Comparison of ENCODE assay signal across 8 cellular contexts in the genomic region with DNA sequence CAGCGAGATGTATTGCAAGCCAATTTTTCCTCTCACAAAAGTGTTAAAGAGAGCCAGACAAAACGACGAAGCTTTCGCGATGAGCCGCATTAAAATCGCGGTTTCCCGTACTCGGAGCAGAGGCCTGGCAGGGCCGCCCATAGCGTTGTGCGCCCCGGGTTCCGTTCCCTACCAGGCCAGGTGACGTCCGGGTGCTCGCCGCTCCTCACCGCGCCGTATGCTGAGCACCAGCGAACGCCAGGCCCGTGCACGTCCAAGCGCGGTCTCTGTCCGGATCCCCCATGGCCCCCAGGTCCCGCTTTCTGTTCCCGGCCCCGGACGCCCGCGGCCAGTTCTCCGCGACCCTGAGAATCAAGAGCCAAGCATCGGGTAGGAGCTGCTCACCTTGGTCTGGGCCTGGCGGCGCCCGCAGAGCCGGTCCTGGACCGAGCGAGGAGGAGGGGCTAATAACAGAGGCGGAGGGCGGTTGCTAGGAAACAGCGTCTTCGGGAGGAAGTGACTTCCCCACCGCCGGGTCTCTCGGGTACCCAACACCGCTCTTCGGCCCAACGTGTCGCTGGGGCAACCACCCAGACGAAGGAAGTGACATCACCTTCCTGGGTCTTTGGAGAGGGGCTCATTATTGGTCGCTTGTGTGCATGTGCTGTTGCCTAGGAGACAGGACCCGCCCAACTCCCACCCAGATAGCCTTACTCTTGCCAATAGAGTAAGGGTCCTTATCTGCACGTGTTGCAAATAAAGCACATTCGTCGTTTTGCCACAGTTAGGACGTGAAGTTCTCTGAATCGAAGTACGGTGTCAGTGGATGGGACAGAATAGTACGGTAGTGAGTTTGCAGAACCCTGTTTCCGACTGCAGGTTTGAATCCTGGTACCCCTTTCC. TPM values are rescaled to one million over a fixed set of nuclear protein-coding genes. Genes with fewer than 3 reads are reported as not detected.
DNase-seq lines count a peak whose midpoint lies in the region; ATAC-seq, FAIRE-seq and TF ChIP-seq lines count a peak whose summit lies in the region.

A gene (minus strand): TSS at position 579 of the 882 bp plus-strand sequence. CDS start 1,115 bp downstream, outside the sequence.

- peak within 1 kb of the TSS; percentile 54 for H3K9ac ChIP-seq in GM23248

- 0 out of 2 replicates have a peak, but pooled peaks have one; percentile 8 for TF ChIP-seq CTCF in LNCaP clone FGC (IDR thresholded peaks at IDR 0.05; ENCODE audit: control insufficient read depth, extremely low read depth, insufficient read depth)

- no peaks in the 10 kb centered on the region for H3F3A ChIP-seq in GM23248 (ENCODE audit: insufficient read depth)

- in situ Hi-C loops in GM23248 (cut with MboI) = no loop called here

- H3K36me3 ChIP-seq in GM23248 (ENCODE audit: low read depth) = no peaks in the 10 kb centered on the region

- DNase-seq in EH (ENCODE audit: low read depth) (peak; percentile 93), GM23248 (peak; percentile 75), LNCaP clone FGC (ENCODE audit: low read depth) (peak; percentile 93), T follicular helper cell (ENCODE audit: low read depth) (peak; percentile 81), amniotic stem cell (lab: John Stamatoyannopoulos, UW) (peak; percentile 93), left ventricle myocardium superior (peak; percentile 89), putamen (ENCODE audit: low spot score) (peak; percentile 96), urothelium cell line (ENCODE audit: low spot score) (peak; percentile 95)

- H3K4me1 ChIP-seq in GM23248 (ENCODE audit: insufficient read depth) = peaks cover 6% of the 10 kb centered on the region; the same call in 1 of the 2 replicates

- H3K27ac ChIP-seq in GM23248 = no peak within 1 kb of the TSS

- WGBS in GM23248 (ENCODE audit: low coverage in 1 of 2, low lambda C conversion rate in 2 of 2, missing lambda C conversion rate in 2 of 2), 2 experiments = 9 to 13% methylated on average over 60 to 62 of the region's 66 CpGs

- peaks cover 7% of the 10 kb centered on the region for H3K27me3 ChIP-seq in GM23248 (replicated peaks; ENCODE audit: insufficient read depth)

- H3K9me3 ChIP-seq in GM23248 (ENCODE audit: low read depth) = no peaks in the 10 kb centered on the region

- H3K4me2 ChIP-seq in GM23248 (ENCODE audit: unreplicated experiment) = peak within 1 kb of the TSS; percentile 49

- peak within 1 kb of the TSS; percentile 72 for H2AFZ ChIP-seq in GM23248

- intact Hi-C loops in left ventricle myocardium superior (cut with micrococcal nuclease) = loop anchor here (10.0 kb wide), 1 partner anchor 822 kb away; a partner anchor contains a TSS

- ATAC-seq in left ventricle myocardium superior = peak; percentile 99

- FAIRE-seq in urothelium cell line (lab: Jason Lieb, UNC) = peak; percentile 32

- H3K9me2 ChIP-seq in GM23248 (ENCODE audit: insufficient read depth) = no peaks in the 10 kb centered on the region

- no peaks in the 10 kb centered on the region for H3K79me2 ChIP-seq in GM23248 (ENCODE audit: insufficient read depth)

- H4K20me1 ChIP-seq in GM23248 (ENCODE audit: insufficient read depth) = no peaks in the 10 kb centered on the region

- peak within 1 kb of the TSS; percentile 70 for H3K4me3 ChIP-seq in GM23248
- H3K4me3 ChIP-seq in LNCaP clone FGC (ENCODE audit: low read depth, low read length) = peak within 1 kb of the TSS; percentile 75

RNA-seq across cellular contexts. Expression of the gene that starts here (rescaled TPM):
- 1.8 and 7.1 TPM in 2 replicates for total RNA-seq in GM23248 (2014; rRNA removed; shearing (Covaris generic))
- 5.6 and 6.2 TPM in 2 replicates for polyA plus RNA-seq in GM23248 (2016; fragmentation: Nextera tagmentation; extraction: Ambion mirVana)
- total RNA-seq in left ventricle myocardium superior = 9.9 TPM
